Comparison of ENCODE assay signal across 9 cellular contexts in the genomic region with DNA sequence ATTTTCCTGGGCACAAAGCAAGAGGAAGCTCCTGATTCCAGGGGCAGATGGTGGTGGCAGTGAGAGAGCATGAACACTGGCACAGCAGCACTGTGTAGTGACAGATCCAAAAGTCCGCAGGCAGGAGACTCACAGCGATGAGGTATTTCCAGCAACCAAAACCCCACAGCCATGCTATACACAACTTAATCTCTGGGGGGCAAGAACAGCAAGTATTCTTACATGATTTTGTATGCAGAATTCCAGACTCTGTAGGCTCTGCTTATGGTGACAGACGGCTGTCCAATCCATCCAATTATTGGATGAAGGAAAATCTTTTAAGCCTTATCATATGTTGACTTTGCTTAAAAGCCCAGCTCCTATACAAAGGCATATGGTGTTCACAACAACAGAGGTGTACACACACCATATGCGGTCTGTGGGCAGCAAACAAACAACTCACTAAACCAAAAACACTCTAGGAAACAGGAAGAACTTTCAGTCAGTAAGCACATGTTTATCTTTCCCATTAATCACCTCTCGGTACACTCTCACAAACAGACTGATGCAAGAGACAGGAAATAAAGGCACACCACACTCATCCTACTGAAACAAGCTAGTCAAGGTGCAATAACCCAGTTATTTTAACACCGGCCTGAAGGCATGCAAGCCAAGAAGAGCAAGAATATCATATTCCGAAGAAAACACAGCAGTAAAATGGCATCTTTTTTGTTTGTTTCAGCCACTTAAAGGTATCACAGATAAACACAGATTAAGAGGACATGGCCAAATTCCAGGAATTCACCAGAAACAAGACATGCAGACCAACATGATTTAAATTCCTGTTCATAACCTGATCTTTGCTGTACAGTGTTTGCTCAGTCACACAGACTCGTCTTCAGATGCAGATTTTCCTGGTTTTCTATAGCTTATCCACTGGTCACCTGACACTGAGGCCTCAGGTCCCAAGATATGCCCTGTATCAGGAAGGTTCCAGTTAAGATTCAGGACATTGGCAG. TPM values are rescaled to one million over a fixed set of nuclear protein-coding genes. Genes with fewer than 3 reads are reported as not detected.
DNase-seq lines count a peak whose midpoint lies in the region; ATAC-seq and TF ChIP-seq lines count a peak whose summit lies in the region.
"Had no signal": no experiment of that assay in that cellular context is flagged by ENCODE, and none has a peak within 500 bp of the region (broad histone marks: within the 10 kb centered on the region; RNA-seq: fewer than 3 reads in every experiment).

No MANE protein-coding gene starts in this region.

- no peak overlapping the region for H3K4me3 ChIP-seq in GM06990 (replicated peaks; ENCODE audit: low read depth, low read length)
- H3K4me3 ChIP-seq in KMS-11 (IDR thresholded peaks at IDR 0.05; ENCODE audit: insufficient read depth, low read depth, low read length): no peak overlapping the region
- no peak overlapping the region for H3K4me3 ChIP-seq in Peyer's patch

- H3K36me3 Mint-ChIP-seq in central memory CD8-positive, alpha-beta T cell (ENCODE audit: insufficient read depth): peaks cover 18% of the 10 kb centered on the region
- peaks cover 14% of the 10 kb centered on the region for H3K36me3 Mint-ChIP-seq in natural killer cell treated with Interleukin-12 subunit alpha and Interleukin-12 subunit beta and Interleukin-15 and Interleukin-18, amount 100 ng/mL, for 72 hours

- H3K27ac Mint-ChIP-seq in central memory CD8-positive, alpha-beta T cell (ENCODE audit: low read depth): no peak overlapping the region
- H3K27ac Mint-ChIP-seq in natural killer cell treated with Interleukin-12 subunit alpha and Interleukin-12 subunit beta and Interleukin-15 and Interleukin-18, amount 100 ng/mL, for 72 hours: no peak overlapping the region
- H3K27ac Mint-ChIP-seq: memory B cell had no signal

- peaks cover 11% of the 10 kb centered on the region for H3K4me1 Mint-ChIP-seq in central memory CD8-positive, alpha-beta T cell
- H3K4me1 Mint-ChIP-seq in natural killer cell treated with Interleukin-12 subunit alpha and Interleukin-12 subunit beta and Interleukin-15 and Interleukin-18, amount 100 ng/mL, for 72 hours (ENCODE audit: low read depth in 2 of 2): peaks cover 20 to 24% of the 10 kb centered on the region in 2 donors

- no peaks in the 10 kb centered on the region for H3K9me3 ChIP-seq in Peyer's patch

- peak overlapping the region; percentile 52 for H3K4me2 ChIP-seq in KMS-11

- ATAC-seq in central memory CD8-positive, alpha-beta T cell (replicated peaks; ENCODE audit: extremely low read depth, poor library complexity, severe bottlenecking): peak; percentile 91
- ATAC-seq in natural killer cell treated with Interleukin-12 subunit alpha and Interleukin-12 subunit beta and Interleukin-15 and Interleukin-18, amount 100 ng/mL, for 72 hours: peak; percentile 78 to 87
- no peak for ATAC-seq in GM19023 (IDR thresholded peaks at IDR 0.05; ENCODE audit: unreplicated experiment)

- H3K9ac ChIP-seq in KMS-11: peak overlapping the region; percentile 20; the same call in 1 of the 2 replicates

- no peaks in the 10 kb centered on the region for H4K20me1 ChIP-seq in KMS-11 (ENCODE audit: insufficient read depth)

- H3K9me3 Mint-ChIP-seq in central memory CD8-positive, alpha-beta T cell: no peaks in the 10 kb centered on the region
- H3K9me3 Mint-ChIP-seq in natural killer cell treated with Interleukin-12 subunit alpha and Interleukin-12 subunit beta and Interleukin-15 and Interleukin-18, amount 100 ng/mL, for 72 hours: no peaks in the 10 kb centered on the region
- H3K9me3 Mint-ChIP-seq: memory B cell had no signal

- peak overlapping the region; percentile 65 for H3K27ac ChIP-seq in KMS-11
- peak overlapping the region; percentile 45 to 76 (median 51) for H3K27ac ChIP-seq in Peyer's patch

- H3K27me3 ChIP-seq in GM06990 (replicated peaks; ENCODE audit: control insufficient read depth, insufficient read depth, low read length) (no peaks in the 10 kb centered on the region), KMS-11 (ENCODE audit: insufficient read depth, low read depth) (no peaks in the 10 kb centered on the region), Peyer's patch (no peaks in the 10 kb centered on the region)

- H2AFZ ChIP-seq in KMS-11 (ENCODE audit: low read depth): no peak overlapping the region

- H3K4me1 ChIP-seq in KMS-11 (ENCODE audit: low read depth, poor library complexity, severe bottlenecking) (peaks cover 95% of the 10 kb centered on the region), Peyer's patch (peaks cover 0 to 38% (median 17%) of the 10 kb centered on the region in 4 donors)

- H3K4me3 Mint-ChIP-seq in central memory CD8-positive, alpha-beta T cell: peak overlapping the region; percentile 69
- peak overlapping the region; percentile 78 for H3K4me3 Mint-ChIP-seq in natural killer cell treated with Interleukin-12 subunit alpha and Interleukin-12 subunit beta and Interleukin-15 and Interleukin-18, amount 100 ng/mL, for 72 hours
- H3K4me3 Mint-ChIP-seq: memory B cell had no signal

- peaks cover 25% of the 10 kb centered on the region; the same call in 1 of the 2 replicates for H3K79me2 ChIP-seq in KMS-11 (ENCODE audit: insufficient read depth, low read depth)

- no peaks in the 10 kb centered on the region for H3K27me3 Mint-ChIP-seq in central memory CD8-positive, alpha-beta T cell
- H3K27me3 Mint-ChIP-seq in natural killer cell treated with Interleukin-12 subunit alpha and Interleukin-12 subunit beta and Interleukin-15 and Interleukin-18, amount 100 ng/mL, for 72 hours: no peaks in the 10 kb centered on the region
- H3K27me3 Mint-ChIP-seq: memory B cell had no signal

- TF ChIP-seq POLR2A in Peyer's patch (IDR thresholded peaks at IDR 0.05): peak in 1 of 2 donors; percentile 31

- TF ChIP-seq CTCF in GM06990 (IDR thresholded peaks at IDR 0.05; ENCODE audit: insufficient read depth, low read length, poor library complexity, severe bottlenecking): no peak
- peak; percentile 35; the same call in 1 of the 2 replicates for TF ChIP-seq CTCF in KMS-11 (conservative IDR thresholded peaks at IDR 0.05; ENCODE audit: low read depth, low read length)
- peak in 1 of 6 experiments; percentile 10 for TF ChIP-seq CTCF in Peyer's patch (IDR thresholded peaks at IDR 0.05)

- peak; percentile 45 for DNase-seq in ACHN
- DNase-seq in GM06990 (ENCODE audit: extremely low read depth, insufficient read length): peak; percentile 25
- DNase-seq in Peyer's patch: peak in 2 of 3 donors; percentile 51 to 79
- no peak for DNase-seq in central memory CD8-positive, alpha-beta T cell (ENCODE audit: low spot score in 2 of 2)
- no peak for DNase-seq in natural killer cell treated with Interleukin-12 subunit alpha and Interleukin-12 subunit beta and Interleukin-15 and Interleukin-18, amount 100 ng/mL, for 72 hours (ENCODE audit: low spot score)
- DNase-seq in mucosa of gallbladder (ENCODE audit: low spot score): no peak

- H3K36me3 ChIP-seq in GM06990 (ENCODE audit: control insufficient read depth, insufficient read depth, low read length): peaks cover 3% of the 10 kb centered on the region
- no peaks in the 10 kb centered on the region for H3K36me3 ChIP-seq in KMS-11 (ENCODE audit: insufficient read depth)
- H3K36me3 ChIP-seq in Peyer's patch: peaks cover 0 to 5% (median 0%) of the 10 kb centered on the region in 3 donors

- in situ Hi-C loops in ACHN (cut with HindIII; ENCODE audit: low pct_ligation_motif_present, low pct_unique_long_range_greater_than_20kb, low sequenced_read_pairs): no loop called here

RNA-seq across cellular contexts. Expression of gene ERN1, which starts 47.8 kb away (rescaled TPM):
- total RNA-seq in Peyer's patch: 10 to 100 TPM; 17.2 to 30.0 (median 24.0) TPM
- total RNA-seq in natural killer cell treated with Interleukin-12 subunit alpha and Interleukin-12 subunit beta and Interleukin-15 and Interleukin-18, amount 100 ng/mL, for 72 hours: 100 to 1,000 TPM; 131 TPM
- total RNA-seq in mucosa of gallbladder: 41.6 TPM

Comparison
In these comparisons a context has a peak if more than half of its experiments do, and no peak if none do; other contexts are left out.
1. DNase-seq: peak in ACHN (single experiment), GM06990 (single experiment) and Peyer's patch (2 of 3); none in central memory CD8-positive, alpha-beta T cell (0 of 2), natural killer cell treated with Interleukin-12 subunit alpha and Interleukin-12 subunit beta and Interleukin-15 and Interleukin-18, amount 100 ng/mL, for 72 hours (single experiment) and mucosa of gallbladder (single experiment).